Comparison of ENCODE assay signal across 9 cellular contexts in the genomic region with DNA sequence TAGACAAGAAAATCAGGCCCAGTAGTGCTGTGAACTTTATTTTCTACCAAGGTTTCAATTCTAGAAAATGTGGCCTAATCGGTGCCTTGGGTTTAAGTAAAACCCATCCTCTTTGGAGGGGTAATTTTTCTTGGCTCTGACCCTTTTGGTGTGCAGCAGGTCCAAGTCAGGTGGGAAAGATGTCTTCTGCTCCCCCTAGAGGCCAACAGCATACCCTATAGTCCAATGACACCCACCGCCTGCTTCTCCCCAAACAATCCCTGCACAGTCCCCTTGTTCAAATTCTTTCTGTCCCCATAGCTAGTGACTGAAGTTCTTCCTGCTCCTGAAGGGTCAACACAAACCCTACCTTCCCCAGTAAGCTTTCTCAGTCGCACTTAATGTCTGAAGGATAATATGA.
A peak's percentile ranks its signal among the peaks of the same experiment; 100 is the strongest.
DNase-seq lines count a peak whose midpoint lies in the region; ATAC-seq and TF ChIP-seq lines count a peak whose summit lies in the region.
"Had no signal": no experiment of that assay in that cellular context is flagged by ENCODE, and none has a peak within 500 bp of the region (broad histone marks: within the 10 kb centered on the region; RNA-seq: fewer than 3 reads in every experiment).

No MANE protein-coding gene starts in this region.

- no peak for ATAC-seq in HG03457 (IDR thresholded peaks at IDR 0.05; ENCODE audit: unreplicated experiment)

- DNase-seq in stimulated activated CD4-positive, alpha-beta T cell treated with anti-CD3 and anti-CD28 coated beads, Interleukin-15, amount 100 ng/mL, for 24 hours: peak; percentile 14
- DNase-seq in stimulated activated CD4-positive, alpha-beta T cell treated with anti-CD3 and anti-CD28 coated beads, Interleukin-12 subunit alpha, Interleukin-12 subunit beta, amount 100 ng/mL, for 4 hours: no peak
- peak; percentile 20 for DNase-seq in epithelial cell of esophagus (ENCODE audit: low read depth)
- no peak for DNase-seq in NCI-H1436 (lab: John Stamatoyannopoulos, UW)
- no peak for DNase-seq in DMS79 (lab: John Stamatoyannopoulos, UW)
- no peak for DNase-seq in transverse colon

- H3K27me3 ChIP-seq in transverse colon: no peaks in the 10 kb centered on the region
- H3K27me3 ChIP-seq: SJSA1 had no signal

- no peak for TF ChIP-seq EP300 in transverse colon (IDR thresholded peaks at IDR 0.05; ENCODE audit: low read depth)

- TF ChIP-seq POLR2A in transverse colon (IDR thresholded peaks at IDR 0.05): no peak

- H3K36me3 ChIP-seq in transverse colon: no peaks in the 10 kb centered on the region
- H3K36me3 ChIP-seq: SJSA1 had no signal

- no peaks in the 10 kb centered on the region for H3K4me1 ChIP-seq in transverse colon
- H3K4me1 ChIP-seq: SJSA1 had no signal

- H3K27ac ChIP-seq in transverse colon: no peak overlapping the region
- H3K27ac ChIP-seq: SJSA1 had no signal

- WGBS in transverse colon (ENCODE audit: low coverage in 1 of 2), 2 donors: 69 to 71% methylated on average over 1 to 3 of the region's 3 CpGs

- in situ Hi-C loops in transverse colon (cut with MboI; ENCODE audit: low pct_ligation_motif_present in 1 of 4, low pct_unique_long_range_greater_than_20kb in 1 of 4, low sequenced_read_pairs in 3 of 4): no loop called here

- intact Hi-C loops in transverse colon (cut with DNase I; ENCODE audit: low total_unique reads): no loop called here

- TF ChIP-seq CTCF in LNCAP (IDR thresholded peaks at IDR 0.05) (peak; percentile 33; the same call in 1 of the 2 replicates), epithelial cell of esophagus (IDR thresholded peaks at IDR 0.05; ENCODE audit: insufficient read depth, low read depth, low read length, missing control alignments) (peak; percentile 38), transverse colon (IDR thresholded peaks at IDR 0.05) (no peak)

- H3K9me3 ChIP-seq in transverse colon: no peaks in the 10 kb centered on the region

- H3K4me3 ChIP-seq in epithelial cell of esophagus (ENCODE audit: low read length) (no peak overlapping the region), transverse colon (no peak overlapping the region)
- H3K4me3 ChIP-seq: SJSA1 had no signal

Comparison
In these comparisons a context has a peak if more than half of its experiments do, and no peak if none do; other contexts are left out.
1. DNase-seq: peak in stimulated activated CD4-positive, alpha-beta T cell treated with anti-CD3 and anti-CD28 coated beads, Interleukin-15, amount 100 ng/mL, for 24 hours (single experiment) and epithelial cell of esophagus (single experiment); none in stimulated activated CD4-positive, alpha-beta T cell treated with anti-CD3 and anti-CD28 coated beads, Interleukin-12 subunit alpha, Interleukin-12 subunit beta, amount 100 ng/mL, for 4 hours (single experiment), NCI-H1436 (single experiment), DMS79 (single experiment) and transverse colon (single experiment).
2. CTCF ChIP-seq: peak in LNCAP (single experiment) and epithelial cell of esophagus (single experiment); none in transverse colon (0 of 5).